10 cellular contexts compared by ENCODE assay signal in the genomic region with DNA sequence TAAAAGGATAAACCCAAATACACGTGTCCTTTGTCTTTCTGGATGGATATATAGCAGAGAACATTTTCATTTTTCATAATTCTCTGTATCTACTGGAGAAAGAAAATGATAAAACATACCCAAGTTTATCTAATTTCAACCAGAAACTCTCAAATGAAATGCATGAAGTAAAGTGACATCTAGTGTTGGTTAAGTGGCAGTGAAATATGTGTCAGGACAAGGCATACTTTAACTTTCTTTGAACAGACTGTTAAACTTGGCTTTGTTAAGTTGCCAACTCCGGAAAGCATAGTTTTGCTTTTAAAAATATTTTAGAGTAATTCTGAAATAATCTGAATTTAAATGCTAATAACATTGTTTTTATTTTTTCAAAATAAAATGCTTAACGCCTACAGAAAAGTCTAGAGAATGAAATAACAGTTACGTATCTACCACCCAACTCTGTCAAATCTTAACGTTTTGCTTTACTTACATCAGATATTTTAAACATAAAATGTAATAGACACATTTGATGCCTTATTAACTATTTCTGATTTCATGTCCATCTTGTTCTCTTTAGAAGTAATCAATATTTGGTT. TPM values are rescaled to one million over a fixed set of nuclear protein-coding genes. Genes with fewer than 3 reads are reported as not detected.
DNase-seq lines count a peak whose midpoint lies in the region; ATAC-seq, FAIRE-seq and TF ChIP-seq lines count a peak whose summit lies in the region.
"Had no signal": no experiment of that assay in that cellular context is flagged by ENCODE, and none has a peak within 500 bp of the region (broad histone marks: within the 10 kb centered on the region; RNA-seq: fewer than 3 reads in every experiment).

No MANE protein-coding gene starts in this region.

- ATAC-seq in Right ventricle myocardium inferior (peak; percentile 39), left ventricle myocardium superior (no peak), mucosa of descending colon (peak; percentile 54), HG03432 (IDR thresholded peaks at IDR 0.05; ENCODE audit: unreplicated experiment) (no peak)

- H3K4me3 ChIP-seq in mucosa of descending colon = no peak overlapping the region
- H3K4me3 ChIP-seq: skin epidermis had no signal

- H3K9me3 ChIP-seq in mucosa of descending colon = no peaks in the 10 kb centered on the region

- no peaks in the 10 kb centered on the region for H3K4me1 ChIP-seq in mucosa of descending colon (ENCODE audit: low read depth)

- no peak for DNase-seq in Right ventricle myocardium inferior (ENCODE audit: missing footprints)
- DNase-seq in left ventricle myocardium superior = no peak
- DNase-seq in NCI-H748 (lab: John Stamatoyannopoulos, UW; ENCODE audit: unreplicated experiment) = peak; percentile 48
- no peak for DNase-seq in mucosa of descending colon
- no peak for DNase-seq in NK-92 (lab: John Stamatoyannopoulos, UW; ENCODE audit: unreplicated experiment)
- no peak for DNase-seq in activated naive CD4-positive, alpha-beta T cell treated with anti-CD3 and anti-CD28 coated beads, Interleukin-2, amount 50 U/mL, for 16 hours

- FAIRE-seq in colon (lab: Jason Lieb, UNC) = peak; percentile 62

- peak; percentile 25 for TF ChIP-seq CTCF in mucosa of descending colon (IDR thresholded peaks at IDR 0.05)

- no peaks in the 10 kb centered on the region for H3K36me3 ChIP-seq in mucosa of descending colon (ENCODE audit: low read depth)

- intact Hi-C loops in Right ventricle myocardium inferior (cut with DNase I) (loop anchor here (1.0 to 5.0 kb wide), 3 partner anchors 182 to 233 kb away; partner anchors contain the start of gene HAL), left ventricle myocardium superior (cut with micrococcal nuclease) (loop anchor here (5.0 kb wide), 1 partner anchor 233 kb away; no protein-coding TSS in a partner anchor), mucosa of descending colon (cut with DNase I, micrococcal nuclease) (loop anchor here (10.0 kb wide), 2 partner anchors 191 to 231 kb away; no protein-coding TSS in a partner anchor)

RNA-seq across cellular contexts. Expression of gene NTN4, which starts 25.2 kb away (rescaled TPM):
- total RNA-seq in Right ventricle myocardium inferior (74.5 TPM), left ventricle myocardium superior (76.5 TPM), mucosa of descending colon (10 to 100 TPM; 15.9 to 34.7 (median 19.8) TPM)
- total RNA-seq: activated CD8-positive, alpha-beta memory T cell treated with anti-CD3 and anti-CD28 coated beads for 36 hours had no signal

RNA-seq across cellular contexts. Expression of gene SNRPF, which starts 43.0 kb away (rescaled TPM):
- total RNA-seq in Right ventricle myocardium inferior (12.1 TPM), left ventricle myocardium superior (11.4 TPM), mucosa of descending colon (10 to 100 TPM; 12.2 to 21.5 (median 13.7) TPM)

Comparison
In these comparisons a context has a peak if more than half of its experiments do, and no peak if none do; other contexts are left out.
1. ATAC-seq: peak in Right ventricle myocardium inferior (single experiment) and mucosa of descending colon (single experiment); none in left ventricle myocardium superior (single experiment) and HG03432 (single experiment).